In genomic region chr13:52428295-52428694, GRCh38 we compare ENCODE assay signal across 10 cellular contexts. TPM values are rescaled to one million over a fixed set of nuclear protein-coding genes. Genes with fewer than 3 reads are reported as not detected.
DNase-seq lines count a peak whose midpoint lies in the region; FAIRE-seq and TF ChIP-seq lines count a peak whose summit lies in the region.
"Had no signal": no experiment of that assay in that cellular context is flagged by ENCODE, and none has a peak within 500 bp of the region (broad histone marks: within the 10 kb centered on the region; RNA-seq: fewer than 3 reads in every experiment).

No MANE protein-coding gene starts in this region.

- WGBS in mesendoderm (ENCODE audit: extremely low coverage, insufficient coverage, low lambda C conversion rate), result no CpG with 5 or more reads among the region's 2 CpGs

- H3K79me1 ChIP-seq in mesendoderm (ENCODE audit: low read length), result no peaks in the 10 kb centered on the region

- no peak overlapping the region for H4K8ac ChIP-seq in mesendoderm (ENCODE audit: low read depth, low read length)

- TF ChIP-seq CTCF in bronchial epithelial cell (IDR thresholded peaks at IDR 0.05; ENCODE audit: insufficient read depth, low read length, severe bottlenecking), result no peak

- H3K4me1 ChIP-seq in mesendoderm (ENCODE audit: control insufficient read depth, low read depth, low read length), result no peaks in the 10 kb centered on the region

- no peak overlapping the region for H3K23ac ChIP-seq in mesendoderm (ENCODE audit: low read length)

- no peak overlapping the region for H4K5ac ChIP-seq in mesendoderm (ENCODE audit: low read length)

- no peak overlapping the region for H3K4me2 ChIP-seq in mesendoderm (ENCODE audit: low read length)

- FAIRE-seq in bronchial epithelial cell (lab: Jason Lieb, UNC), result no peak

- no peak overlapping the region for H2BK120ac ChIP-seq in mesendoderm (ENCODE audit: low read depth, low read length)

- H2AK5ac ChIP-seq in mesendoderm (ENCODE audit: low read length), result no peak overlapping the region

- H3K18ac ChIP-seq in mesendoderm (ENCODE audit: low read length), result no peak overlapping the region

- no peak overlapping the region for H2BK15ac ChIP-seq in mesendoderm (replicated peaks; ENCODE audit: low read depth)

- H2BK5ac ChIP-seq in mesendoderm (ENCODE audit: low read length), result no peak overlapping the region

- H3K4me3 ChIP-seq in bronchial epithelial cell (ENCODE audit: low read depth, low read length) (no peak overlapping the region), mesendoderm (ENCODE audit: low read length) (no peak overlapping the region)

- DNase-seq in DMS 273 treated with DMSO at 0.1 percent for 48 hours (lab: John Stamatoyannopoulos, UW) (peak; percentile 13), NCI-H226 (peak; percentile 72), bronchial epithelial cell (ENCODE audit: low read depth) (peak; percentile 81), mesendoderm (peak; percentile 86), NCI-H1417 treated with DMSO at 0.1 percent for 48 hours (lab: John Stamatoyannopoulos, UW) (no peak), SK-N-DZ (ENCODE audit: low spot score) (no peak)
- DNase-seq in stimulated activated CD4-positive, alpha-beta T cell treated with anti-CD3 and anti-CD28 coated beads, Interleukin-4, amount 100 ng/mL, for 24 hours, result no peak
- DNase-seq in activated CD8-positive, alpha-beta memory T cell treated with anti-CD3 and anti-CD28 coated beads for 24 hours, result no peak
- DNase-seq: activated CD8-positive, alpha-beta T cell treated with anti-CD3 and anti-CD28 coated beads, Interleukin-2, amount 10 ng/mL, durations not matched to agents 7 days and 5 days had no signal

- H3K27ac ChIP-seq in mesendoderm (ENCODE audit: low read depth, low read length), result peak overlapping the region; percentile 57
- H3K27ac ChIP-seq: neutrophil had no signal

- no peak overlapping the region for H3K4ac ChIP-seq in mesendoderm (ENCODE audit: low read depth, low read length)

- peaks cover 8% of the 10 kb centered on the region for H3K36me3 ChIP-seq in bronchial epithelial cell (ENCODE audit: control insufficient read depth, insufficient read depth, low read length)
- H3K36me3 ChIP-seq in mesendoderm (ENCODE audit: control insufficient read depth, insufficient read depth, low read length), result no peaks in the 10 kb centered on the region

- H3K56ac ChIP-seq in mesendoderm (ENCODE audit: low read length), result peak overlapping the region; percentile 44

- H3K9ac ChIP-seq in mesendoderm (ENCODE audit: low read length), result no peak overlapping the region

- H3K79me2 ChIP-seq in mesendoderm (ENCODE audit: control insufficient read depth, insufficient read depth, low read length), result no peaks in the 10 kb centered on the region

- H3K27me3 ChIP-seq in bronchial epithelial cell (ENCODE audit: control insufficient read depth, insufficient read depth, low read length) (no peaks in the 10 kb centered on the region), mesendoderm (ENCODE audit: insufficient read depth, low read length, poor library complexity) (no peaks in the 10 kb centered on the region)
- H3K27me3 ChIP-seq: neutrophil had no signal

RNA-seq across cellular contexts. Expression of gene VPS36, which starts 22.1 kb away (rescaled TPM):
- 24.5 and 25.5 TPM in 2 replicates for total RNA-seq in bronchial epithelial cell
- polyA plus RNA-seq in mesendoderm (2013, experiment 1 of 2), result 18.0 TPM
- 19.2 TPM for polyA plus RNA-seq in mesendoderm (2013, experiment 2 of 2)
- polyA plus RNA-seq in SK-N-DZ (2014; cell fraction: cytosol; rRNA removed), result 30.9 and 33.4 TPM in 2 replicates
- polyA plus RNA-seq in SK-N-DZ (2014; cell fraction: nucleus; rRNA removed), result 82.3 and 94.5 TPM in 2 replicates

RNA-seq across cellular contexts. Expression of gene THSD1, which starts 22.3 kb away (rescaled TPM):
- 11.0 and 19.5 TPM in 2 replicates for total RNA-seq in bronchial epithelial cell
- polyA plus RNA-seq in mesendoderm (2013, experiment 1 of 2), result 0.08 TPM
- polyA plus RNA-seq in mesendoderm (2013, experiment 2 of 2), result 0.10 TPM
- 0.54 and 0.65 TPM in 2 replicates for polyA plus RNA-seq in SK-N-DZ (2014; cell fraction: cytosol; rRNA removed)
- 1.6 and 1.8 TPM in 2 replicates for polyA plus RNA-seq in SK-N-DZ (2014; cell fraction: nucleus; rRNA removed)

RNA-seq across cellular contexts. Expression of gene CKAP2, which starts 27.0 kb away (rescaled TPM):
- total RNA-seq in bronchial epithelial cell, result 6.6 and 8.6 TPM in 2 replicates
- 68.0 TPM for polyA plus RNA-seq in mesendoderm (2013, experiment 1 of 2)
- 70.1 TPM for polyA plus RNA-seq in mesendoderm (2013, experiment 2 of 2)
- polyA plus RNA-seq in SK-N-DZ (2014; cell fraction: cytosol; rRNA removed), result 69.9 and 75.6 TPM in 2 replicates
- 57.8 and 71.6 TPM in 2 replicates for polyA plus RNA-seq in SK-N-DZ (2014; cell fraction: nucleus; rRNA removed)

Comparison
In these comparisons a context has a peak if more than half of its experiments do, and no peak if none do; other contexts are left out.
1. DNase-seq: peak in DMS 273 treated with DMSO at 0.1 percent for 48 hours (single experiment), NCI-H226 (single experiment), bronchial epithelial cell (single experiment) and mesendoderm (single experiment); none in NCI-H1417 treated with DMSO at 0.1 percent for 48 hours (single experiment), stimulated activated CD4-positive, alpha-beta T cell treated with anti-CD3 and anti-CD28 coated beads, Interleukin-4, amount 100 ng/mL, for 24 hours (single experiment), SK-N-DZ (single experiment) and activated CD8-positive, alpha-beta memory T cell treated with anti-CD3 and anti-CD28 coated beads for 24 hours (single experiment).